Comparison of ENCODE assay signal across 1 cellular context in genomic region chr11:1382831-1383607, GRCh38.
TF ChIP-seq lines count a peak whose summit lies in the region.

No MANE protein-coding gene starts in this region.

TF ChIP-seq in A549, 52 proteins besides CTCF, POLR2A, EP300 and RAD21 (continued from another document):
- TF ChIP-seq REST (IDR thresholded peaks at IDR 0.05), result no peak
